In genomic region chr15:59933607-59934006, GRCh38 we compare ENCODE assay signal across 12 cellular contexts.
"Had no signal": no experiment of that assay in that cellular context is flagged by ENCODE, and none has a peak within 500 bp of the region (broad histone marks: within the 10 kb centered on the region; RNA-seq: fewer than 3 reads in every experiment).

No MANE protein-coding gene starts in this region.

- H3K4me3 ChIP-seq: cardiac muscle cell, neural progenitor cell, ovary, stomach, thoracic aorta had no signal

- H3K27ac ChIP-seq: cardiac muscle cell, neural progenitor cell, ovary, stomach, thoracic aorta, VCaP had no signal

- FAIRE-seq: colon had no signal

- DNase-seq: activated CD4-positive, alpha-beta memory T cell treated with anti-CD3 and anti-CD28 coated beads for 36 hours; activated T-cell treated with anti-CD3 and anti-CD28 coated beads, Interleukin-2, amount 50 U/mL, for 72 hours; effector CD4-positive, alpha-beta T cell; ovary; stimulated activated CD4-positive, alpha-beta T cell treated with anti-CD3 and anti-CD28 coated beads, Interleukin-4, amount 100 ng/mL, for 4 hours; stomach; T1000 had no signal

- ATAC-seq: activated T-cell treated with anti-CD3 and anti-CD28 coated beads, Interleukin-2, amount 50 U/mL, for 72 hours had no signal
